9 cellular contexts compared by ENCODE assay signal in the genomic region with DNA sequence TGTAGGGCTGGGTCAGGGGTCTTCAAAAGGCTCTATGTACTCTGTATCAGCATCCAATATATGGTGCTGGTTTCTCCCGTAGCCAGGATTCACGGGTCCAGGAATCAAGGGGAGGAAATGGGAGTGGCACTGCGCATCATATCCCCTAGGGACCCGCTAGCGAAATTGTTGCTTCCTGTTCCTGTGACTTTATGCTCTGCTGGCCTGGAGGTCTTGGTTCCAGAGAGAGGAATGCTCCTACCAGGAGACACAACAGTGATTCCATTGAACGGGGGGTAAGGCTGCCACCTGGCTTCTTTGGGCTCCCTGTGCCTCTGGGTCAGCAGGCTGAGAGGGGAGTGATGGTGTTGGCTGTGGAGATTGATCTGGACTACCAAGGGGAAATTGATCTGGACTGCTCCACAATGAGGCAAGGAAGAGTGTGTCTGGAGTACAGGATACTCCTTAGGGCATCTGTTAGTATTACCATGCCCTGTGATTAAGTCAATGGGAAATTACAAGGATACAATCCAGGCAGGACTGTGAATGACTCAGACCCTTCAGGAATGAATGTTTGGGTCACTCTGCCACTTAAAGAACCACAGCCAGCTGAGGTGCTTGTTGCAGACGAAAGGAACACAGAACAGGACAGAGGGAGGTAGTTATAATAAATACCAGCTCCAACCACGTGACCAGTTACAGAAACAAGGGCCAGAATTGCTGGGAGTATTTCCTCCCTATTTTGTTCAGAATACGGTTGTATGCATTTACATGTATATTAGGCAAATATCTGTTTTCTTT. TPM values are rescaled to one million over a fixed set of nuclear protein-coding genes. Genes with fewer than 3 reads are reported as not detected.
DNase-seq lines count a peak whose midpoint lies in the region; ATAC-seq and TF ChIP-seq lines count a peak whose summit lies in the region.
"Had no signal": no experiment of that assay in that cellular context is flagged by ENCODE, and none has a peak within 500 bp of the region (broad histone marks: within the 10 kb centered on the region; RNA-seq: fewer than 3 reads in every experiment).

No MANE protein-coding gene starts in this region.

- POLR2A ChIA-PET in activated CD4-positive, alpha-beta T cell treated with anti-CD3 and anti-CD28 coated beads for 36 hours (lab: Charles Lee) = no interaction called here

- no peak for TF ChIP-seq EP300 in gastroesophageal sphincter (IDR thresholded peaks at IDR 0.05)

- WGBS in gastroesophageal sphincter (ENCODE audit: low coverage in 1 of 2), 2 donors = 12 to 20% methylated on average over 3 to 4 of the region's 9 CpGs

- H3K4me1 Mint-ChIP-seq in activated CD4-positive, alpha-beta T cell treated with anti-CD3 and anti-CD28 coated beads for 36 hours = peaks cover 11% of the 10 kb centered on the region

- H3K4me1 ChIP-seq in gastroesophageal sphincter = peaks cover 17 to 100% (median 72%) of the 10 kb centered on the region in 3 donors
- H3K4me1 ChIP-seq in skeletal muscle tissue (ENCODE audit: control insufficient read depth in 3 of 3, insufficient read depth in 3 of 3, low read length in 3 of 3) = peaks cover 23 to 60% (median 32%) of the 10 kb centered on the region in 3 donors
- H3K4me1 ChIP-seq in SJCRH30 = no peaks in the 10 kb centered on the region

- intact Hi-C loops in activated CD4-positive, alpha-beta T cell treated with anti-CD3 and anti-CD28 coated beads for 36 hours (cut with DNase I, micrococcal nuclease) = no loop called here

- no peaks in the 10 kb centered on the region for H3K36me3 Mint-ChIP-seq in activated CD4-positive, alpha-beta T cell treated with anti-CD3 and anti-CD28 coated beads for 36 hours (ENCODE audit: low read depth)
- H3K36me3 Mint-ChIP-seq: activated naive CD8-positive, alpha-beta T cell treated with anti-CD3 and anti-CD28 coated beads, Interleukin-2, amount 10 ng/mL, durations not matched to agents 7 days and 5 days had no signal

- ATAC-seq in gastroesophageal sphincter = peak; percentile 83
- ATAC-seq in activated CD4-positive, alpha-beta T cell treated with anti-CD3 and anti-CD28 coated beads for 36 hours = no peak

- H3K27me3 ChIP-seq in gastroesophageal sphincter (no peaks in the 10 kb centered on the region), skeletal muscle tissue (ENCODE audit: control insufficient read depth in 3 of 3, insufficient read depth in 3 of 3, low read length in 3 of 3) (no peaks in the 10 kb centered on the region), SJCRH30 (peaks cover 19% of the 10 kb centered on the region)

- no peak for TF ChIP-seq CTCF in gastroesophageal sphincter (IDR thresholded peaks at IDR 0.05)

- no peak for TF ChIP-seq POLR2A in gastroesophageal sphincter (IDR thresholded peaks at IDR 0.05)

- no peak overlapping the region for H3K27ac Mint-ChIP-seq in activated CD4-positive, alpha-beta T cell treated with anti-CD3 and anti-CD28 coated beads for 36 hours
- H3K27ac Mint-ChIP-seq: activated naive CD8-positive, alpha-beta T cell treated with anti-CD3 and anti-CD28 coated beads, Interleukin-2, amount 10 ng/mL, durations not matched to agents 7 days and 5 days had no signal

- H3K4me3 Mint-ChIP-seq in activated CD4-positive, alpha-beta T cell treated with anti-CD3 and anti-CD28 coated beads for 36 hours = no peak overlapping the region
- H3K4me3 Mint-ChIP-seq: activated naive CD8-positive, alpha-beta T cell treated with anti-CD3 and anti-CD28 coated beads, Interleukin-2, amount 10 ng/mL, durations not matched to agents 7 days and 5 days had no signal

- H3K27ac ChIP-seq in gastroesophageal sphincter (peak overlapping the region; percentile 44 to 87 (median 82)), skeletal muscle tissue (ENCODE audit: low read depth, low read length) (peak overlapping the region; percentile 59), SJCRH30 (no peak overlapping the region)

- no peak overlapping the region for H3K9ac ChIP-seq in skeletal muscle tissue (ENCODE audit: low read depth in 1 of 3, low read length in 3 of 3)

- no peaks in the 10 kb centered on the region for H3K9me3 ChIP-seq in gastroesophageal sphincter
- H3K9me3 ChIP-seq in skeletal muscle tissue (ENCODE audit: control insufficient read depth in 3 of 3, low read length in 3 of 3) = no peaks in the 10 kb centered on the region
- H3K9me3 ChIP-seq in SJCRH30 (replicated peaks) = no peaks in the 10 kb centered on the region

- no peak overlapping the region for H3K4me3 ChIP-seq in gastroesophageal sphincter
- peak overlapping the region in 1 of 3 donors; percentile 18 for H3K4me3 ChIP-seq in skeletal muscle tissue (ENCODE audit: low read length in 3 of 3)
- no peak overlapping the region for H3K4me3 ChIP-seq in SJCRH30

- H3K36me3 ChIP-seq in gastroesophageal sphincter (no peaks in the 10 kb centered on the region), skeletal muscle tissue (ENCODE audit: control insufficient read depth in 3 of 3, insufficient read depth in 3 of 3, low read length in 3 of 3) (peaks cover 0 to 2% (median 0%) of the 10 kb centered on the region in 3 donors), SJCRH30 (no peaks in the 10 kb centered on the region)

- no peaks in the 10 kb centered on the region for H3K27me3 Mint-ChIP-seq in activated CD4-positive, alpha-beta T cell treated with anti-CD3 and anti-CD28 coated beads for 36 hours

- CTCF ChIA-PET in activated CD4-positive, alpha-beta T cell treated with anti-CD3 and anti-CD28 coated beads for 36 hours (lab: Charles Lee) = interaction anchor here (0.6 kb wide), 1 partner anchor 268 kb away, joined by 3 read pairs; no protein-coding TSS in a partner anchor

- peak; percentile 86 for DNase-seq in GM03348 (ENCODE audit: low spot score)
- peak; percentile 48 to 86 for DNase-seq in SW 1271 (lab: John Stamatoyannopoulos, UW)
- no peak for DNase-seq in activated CD4-positive, alpha-beta T cell treated with anti-CD3 and anti-CD28 coated beads for 36 hours
- no peak for DNase-seq in activated naive CD4-positive, alpha-beta T cell (lab: John Stamatoyannopoulos, UW)
- DNase-seq in SJCRH30 = no peak
- DNase-seq in activated CD4-positive, alpha-beta T cell treated with anti-CD3 and anti-CD28 coated beads for 48 hours = no peak
- DNase-seq: activated naive CD8-positive, alpha-beta T cell treated with anti-CD3 and anti-CD28 coated beads, Interleukin-2, amount 10 ng/mL, durations not matched to agents 7 days and 5 days had no signal

- no peaks in the 10 kb centered on the region for H3K9me3 Mint-ChIP-seq in activated CD4-positive, alpha-beta T cell treated with anti-CD3 and anti-CD28 coated beads for 36 hours (ENCODE audit: low read depth)
- H3K9me3 Mint-ChIP-seq: activated naive CD8-positive, alpha-beta T cell treated with anti-CD3 and anti-CD28 coated beads, Interleukin-2, amount 10 ng/mL, durations not matched to agents 7 days and 5 days had no signal

RNA-seq across cellular contexts. Expression of gene SPSB1, which starts 10.2 kb away (rescaled TPM):
- 100 to 1,000 TPM in 2 of 4 donors, 10 to 100 TPM in 2; 56.3 to 111 (median 99.5) TPM for total RNA-seq in gastroesophageal sphincter
- 6.3 TPM for total RNA-seq in skeletal muscle tissue
- 1 to 10 TPM; 5.7 to 6.8 TPM for total RNA-seq in activated CD4-positive, alpha-beta T cell treated with anti-CD3 and anti-CD28 coated beads for 36 hours
- total RNA-seq in SJCRH30 (2014; rRNA removed; shearing (Covaris generic)) = 0.20 and 0.43 TPM in 2 replicates

Comparison
In these comparisons a context has a peak if more than half of its experiments do, and no peak if none do; other contexts are left out.
1. DNase-seq: peak in GM03348 (single experiment) and SW 1271 (2 of 2); none in activated CD4-positive, alpha-beta T cell treated with anti-CD3 and anti-CD28 coated beads for 36 hours (single experiment), activated naive CD4-positive, alpha-beta T cell (0 of 4), SJCRH30 (0 of 2) and activated CD4-positive, alpha-beta T cell treated with anti-CD3 and anti-CD28 coated beads for 48 hours (single experiment).